1 cellular context compared by ENCODE assay signal in the genomic region with DNA sequence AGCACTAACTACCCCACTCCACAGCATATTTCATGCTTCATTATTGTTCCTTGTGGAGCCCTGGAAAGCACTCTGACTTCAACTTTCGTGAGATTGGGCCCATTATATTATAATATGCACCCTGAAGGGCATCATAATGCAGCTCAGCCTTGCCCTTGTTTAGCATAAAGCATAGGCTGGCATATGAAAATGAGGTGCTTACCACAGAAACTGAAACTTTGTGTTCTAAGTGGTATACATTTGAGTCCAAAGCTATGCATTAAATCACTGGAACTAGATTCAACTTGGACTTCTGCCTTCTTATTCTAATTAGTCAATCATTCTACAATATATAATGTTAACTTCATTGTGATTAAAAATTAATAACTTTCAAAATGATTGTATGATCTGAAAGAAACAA.
TF ChIP-seq lines count a peak whose summit lies in the region.

No MANE protein-coding gene starts in this region.

TF ChIP-seq in GM12878, 131 proteins besides CTCF, POLR2A, EP300 and RAD21 (continued from another document):
- TF ChIP-seq ZNF687 (IDR thresholded peaks at IDR 0.05) = no peak
- no peak for TF ChIP-seq ZSCAN29 (IDR thresholded peaks at IDR 0.05)
- TF ChIP-seq ZBTB4 (CRISPR knock-in tag; IDR thresholded peaks at IDR 0.05) = no peak
- TF ChIP-seq, protein P1, sequence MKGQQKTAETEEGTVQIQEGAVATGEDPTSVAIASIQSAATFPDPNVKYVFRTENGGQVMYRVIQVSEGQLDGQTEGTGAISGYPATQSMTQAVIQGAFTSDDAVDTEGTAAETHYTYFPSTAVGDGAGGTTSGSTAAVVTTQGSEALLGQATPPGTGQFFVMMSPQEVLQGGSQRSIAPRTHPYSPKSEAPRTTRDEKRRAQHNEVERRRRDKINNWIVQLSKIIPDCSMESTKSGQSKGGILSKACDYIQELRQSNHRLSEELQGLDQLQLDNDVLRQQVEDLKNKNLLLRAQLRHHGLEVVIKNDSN (IDR thresholded peaks at IDR 0.05; ENCODE audit: borderline replicate concordance, extremely low read length, insufficient read depth, low read depth, low read length) = no peak
- TF ChIP-seq BACH1 (IDR thresholded peaks at IDR 0.05; ENCODE audit: borderline replicate concordance) = no peak
- TF ChIP-seq, protein P2, sequence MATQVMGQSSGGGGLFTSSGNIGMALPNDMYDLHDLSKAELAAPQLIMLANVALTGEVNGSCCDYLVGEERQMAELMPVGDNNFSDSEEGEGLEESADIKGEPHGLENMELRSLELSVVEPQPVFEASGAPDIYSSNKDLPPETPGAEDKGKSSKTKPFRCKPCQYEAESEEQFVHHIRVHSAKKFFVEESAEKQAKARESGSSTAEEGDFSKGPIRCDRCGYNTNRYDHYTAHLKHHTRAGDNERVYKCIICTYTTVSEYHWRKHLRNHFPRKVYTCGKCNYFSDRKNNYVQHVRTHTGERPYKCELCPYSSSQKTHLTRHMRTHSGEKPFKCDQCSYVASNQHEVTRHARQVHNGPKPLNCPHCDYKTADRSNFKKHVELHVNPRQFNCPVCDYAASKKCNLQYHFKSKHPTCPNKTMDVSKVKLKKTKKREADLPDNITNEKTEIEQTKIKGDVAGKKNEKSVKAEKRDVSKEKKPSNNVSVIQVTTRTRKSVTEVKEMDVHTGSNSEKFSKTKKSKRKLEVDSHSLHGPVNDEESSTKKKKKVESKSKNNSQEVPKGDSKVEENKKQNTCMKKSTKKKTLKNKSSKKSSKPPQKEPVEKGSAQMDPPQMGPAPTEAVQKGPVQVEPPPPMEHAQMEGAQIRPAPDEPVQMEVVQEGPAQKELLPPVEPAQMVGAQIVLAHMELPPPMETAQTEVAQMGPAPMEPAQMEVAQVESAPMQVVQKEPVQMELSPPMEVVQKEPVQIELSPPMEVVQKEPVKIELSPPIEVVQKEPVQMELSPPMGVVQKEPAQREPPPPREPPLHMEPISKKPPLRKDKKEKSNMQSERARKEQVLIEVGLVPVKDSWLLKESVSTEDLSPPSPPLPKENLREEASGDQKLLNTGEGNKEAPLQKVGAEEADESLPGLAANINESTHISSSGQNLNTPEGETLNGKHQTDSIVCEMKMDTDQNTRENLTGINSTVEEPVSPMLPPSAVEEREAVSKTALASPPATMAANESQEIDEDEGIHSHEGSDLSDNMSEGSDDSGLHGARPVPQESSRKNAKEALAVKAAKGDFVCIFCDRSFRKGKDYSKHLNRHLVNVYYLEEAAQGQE (IDR thresholded peaks at IDR 0.05; ENCODE audit: low read depth, low read length) = no peak
- TF ChIP-seq SUZ12 (IDR thresholded peaks at IDR 0.05; ENCODE audit: unreplicated experiment) = no peak
- TF ChIP-seq BMI1 (IDR thresholded peaks at IDR 0.05; ENCODE audit: borderline replicate concordance) = no peak
- TF ChIP-seq YY1 (IDR thresholded peaks at IDR 0.05; ENCODE audit: low read depth, low read length) = no peak
- no peak for TF ChIP-seq ZNF274 (IDR thresholded peaks at IDR 0.05; ENCODE audit: insufficient read depth, insufficient read length)
